Comparison of ENCODE assay signal across 17 cellular contexts in the genomic region with DNA sequence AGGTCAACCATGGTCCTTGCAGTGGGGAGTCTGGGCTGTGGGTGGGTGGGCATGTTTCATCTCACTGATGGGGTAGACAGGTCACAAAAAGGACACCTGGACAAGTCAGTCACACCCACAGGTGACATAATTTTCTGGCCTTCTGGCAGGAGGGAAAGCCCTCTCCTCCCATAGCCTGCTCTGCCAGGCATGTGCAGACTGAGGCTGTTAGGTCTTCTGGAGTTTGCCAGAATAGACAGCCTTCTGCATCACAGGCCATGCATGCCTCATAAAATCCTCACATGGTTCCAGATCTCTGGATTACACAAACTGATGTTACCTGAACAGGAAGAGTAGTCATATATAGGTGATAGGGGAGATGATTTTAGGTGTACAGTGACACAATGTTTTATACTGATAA. TPM values are rescaled to one million over a fixed set of nuclear protein-coding genes. Genes with fewer than 3 reads are reported as not detected.
DNase-seq lines count a peak whose midpoint lies in the region; ATAC-seq and TF ChIP-seq lines count a peak whose summit lies in the region.
"Had no signal": no experiment of that assay in that cellular context is flagged by ENCODE, and none has a peak within 500 bp of the region (broad histone marks: within the 10 kb centered on the region; RNA-seq: fewer than 3 reads in every experiment).

No MANE protein-coding gene starts in this region.

- no peaks in the 10 kb centered on the region for H3K79me2 ChIP-seq in trophoblast cell (ENCODE audit: control insufficient read depth, insufficient read depth, low read length, poor library complexity)

- H4K12ac ChIP-seq in trophoblast cell (ENCODE audit: low read depth, low read length), result no peak overlapping the region

- no peaks in the 10 kb centered on the region for H3K9me3 Mint-ChIP-seq in Calu3 (ENCODE audit: low read depth, unreplicated experiment)
- H3K9me3 Mint-ChIP-seq: stimulated activated memory B cell treated with anti-CD40 and anti-IgM and Interleukin-4, amounts not matched to agents 10 μg/mL and 1 μg/mL and 100 μg/mL, for 72 hours; T-helper 2 cell treated with Interferon-gamma antibody and Interleukin-4, amounts not matched to agents 5 μg/mL and 100 μg/mL, for 36 hours had no signal

- BruUV-seq in Calu3 (replicated peaks; lab: Mats Ljungman, UMichigan) (TSS peak; percentile 59), Panc1 (replicated peaks; lab: Mats Ljungman, UMichigan) (no TSS peak)

- H3K4me1 ChIP-seq in Panc1 (ENCODE audit: control insufficient read depth, insufficient read depth, low read length) (peaks cover 89% of the 10 kb centered on the region), trophoblast cell (ENCODE audit: control insufficient read depth in 1 of 2, insufficient read depth in 2 of 2, low read length in 2 of 2) (peaks cover 4 to 8% of the 10 kb centered on the region in 2 experiments), aorta (ENCODE audit: control insufficient read depth in 1 of 2, insufficient read depth in 2 of 2, low read length in 2 of 2) (peaks cover 2 to 5% of the 10 kb centered on the region in 2 donors)

- TF ChIP-seq CTCF in Calu3 (IDR thresholded peaks at IDR 0.05; ENCODE audit: unreplicated experiment) (no peak), Panc1 (IDR thresholded peaks at IDR 0.05) (no peak), fibroblast of mammary gland (conservative IDR thresholded peaks at IDR 0.05; ENCODE audit: control insufficient read depth, insufficient read depth, low read depth, low read length) (no peak)

- no peak for TF ChIP-seq POLR2A in erythroblast (IDR thresholded peaks at IDR 0.05; ENCODE audit: low read length)

- peak; percentile 33 for DNase-seq in Calu3
- DNase-seq in Panc1 (ENCODE audit: low read depth, low spot score), result no peak
- DNase-seq in fibroblast of mammary gland (ENCODE audit: low read depth), result peak; percentile 44
- peak; percentile 78 to 87 for DNase-seq in trophoblast cell
- DNase-seq in aorta, result no peak
- no peak for DNase-seq in erythroblast (lab: John Stamatoyannopoulos, UW)
- DNase-seq: activated CD8-positive, alpha-beta memory T cell treated with anti-CD3 and anti-CD28 coated beads, Interleukin-2, amount 10 ng/mL, durations not matched to agents 7 days and 5 days; activated effector memory CD4-positive, alpha-beta T cell treated with anti-CD3 and anti-CD28 coated beads, Interleukin-2, amount 50 U/mL, for 16 hours; amygdala; COR-L47; hippocampal formation; NCI-H2107; pancreas had no signal

- no peak overlapping the region for H3K4me2 ChIP-seq in trophoblast cell (ENCODE audit: low read length)

- CTCF ChIA-PET in Calu3 (lab: Charles Lee) (interaction anchor here (0.7 to 1.5 kb wide), 2 partner anchors 8 to 182 kb away, joined by 7 read pairs; no protein-coding TSS in a partner anchor), Panc1 (lab: Charles Lee) (interaction anchor here (0.6 to 0.7 kb wide), 2 partner anchors 21 to 41 kb away, joined by 4 to 8 read pairs; no protein-coding TSS in a partner anchor)

- H3K27me3 Mint-ChIP-seq in Calu3 (ENCODE audit: unreplicated experiment), result no peaks in the 10 kb centered on the region
- H3K27me3 Mint-ChIP-seq: activated CD8-positive, alpha-beta memory T cell treated with anti-CD3 and anti-CD28 coated beads, Interleukin-2, amount 10 ng/mL, durations not matched to agents 7 days and 5 days; stimulated activated memory B cell treated with anti-CD40 and anti-IgM and Interleukin-4, amounts not matched to agents 10 μg/mL and 1 μg/mL and 100 μg/mL, for 72 hours had no signal

- H3K27me3 ChIP-seq in Panc1 (ENCODE audit: control insufficient read depth, insufficient read depth, low read length) (no peaks in the 10 kb centered on the region), trophoblast cell (ENCODE audit: insufficient read depth, low read length) (no peaks in the 10 kb centered on the region), aorta (ENCODE audit: control insufficient read depth in 1 of 2, insufficient read depth in 2 of 2, low read length in 1 of 2) (no peaks in the 10 kb centered on the region)
- H3K27me3 ChIP-seq: pancreas had no signal

- no peak overlapping the region for H3K14ac ChIP-seq in trophoblast cell (ENCODE audit: low read length)

- ATAC-seq in Panc1 (no peak), aorta (ENCODE audit: low FRiP score) (no peak), HG03565 (IDR thresholded peaks at IDR 0.05; ENCODE audit: unreplicated experiment) (no peak), HG02981 (IDR thresholded peaks at IDR 0.05; ENCODE audit: unreplicated experiment) (no peak)
- ATAC-seq: activated CD8-positive, alpha-beta memory T cell treated with anti-CD3 and anti-CD28 coated beads, Interleukin-2, amount 10 ng/mL, durations not matched to agents 7 days and 5 days; stimulated activated memory B cell treated with anti-CD40 and anti-IgM and Interleukin-4, amounts not matched to agents 10 μg/mL and 1 μg/mL and 100 μg/mL, for 72 hours had no signal

- H3K4me3 ChIP-seq in Panc1 (ENCODE audit: low read depth in 2 of 2, low read length in 2 of 2) (no peak overlapping the region), fibroblast of mammary gland (ENCODE audit: control insufficient read depth, low read depth, low read length) (no peak overlapping the region), trophoblast cell (ENCODE audit: low read depth, low read length) (no peak overlapping the region), aorta (ENCODE audit: low read length in 2 of 2) (no peak overlapping the region)
- H3K4me3 ChIP-seq: pancreas had no signal

- H3K79me1 ChIP-seq in trophoblast cell (ENCODE audit: low read length), result no peaks in the 10 kb centered on the region

- H3K36me3 Mint-ChIP-seq in Calu3 (ENCODE audit: insufficient read depth, unreplicated experiment), result peaks cover 10% of the 10 kb centered on the region
- H3K36me3 Mint-ChIP-seq: stimulated activated memory B cell treated with anti-CD40 and anti-IgM and Interleukin-4, amounts not matched to agents 10 μg/mL and 1 μg/mL and 100 μg/mL, for 72 hours had no signal

- no peak overlapping the region for H2AFZ ChIP-seq in trophoblast cell (ENCODE audit: insufficient read depth, low read length, poor library complexity)

- H3K18ac ChIP-seq in trophoblast cell (ENCODE audit: low read length), result no peak overlapping the region

- H3K4ac ChIP-seq in trophoblast cell (ENCODE audit: low read depth, low read length), result no peak overlapping the region

- peak overlapping the region; percentile 19 for H3K27ac Mint-ChIP-seq in Calu3 (ENCODE audit: unreplicated experiment)
- H3K27ac Mint-ChIP-seq: activated CD8-positive, alpha-beta memory T cell treated with anti-CD3 and anti-CD28 coated beads, Interleukin-2, amount 10 ng/mL, durations not matched to agents 7 days and 5 days; stimulated activated memory B cell treated with anti-CD40 and anti-IgM and Interleukin-4, amounts not matched to agents 10 μg/mL and 1 μg/mL and 100 μg/mL, for 72 hours had no signal

- intact Hi-C loops in Calu3 (cut with micrococcal nuclease; ENCODE audit: unreplicated experiment) (no loop called here), Panc1 (cut with micrococcal nuclease; ENCODE audit: unreplicated experiment) (no loop called here), aorta (cut with DNase I) (loop anchor here in 1 of 2 donors (5.0 kb wide), 1 partner anchor 47 kb away; a partner anchor contains a TSS)

- no peaks in the 10 kb centered on the region for H3K36me3 ChIP-seq in Panc1 (ENCODE audit: control insufficient read depth, insufficient read depth, low read length)
- no peaks in the 10 kb centered on the region for H3K36me3 ChIP-seq in trophoblast cell (ENCODE audit: control insufficient read depth in 1 of 2, insufficient read depth in 2 of 2, low read length in 2 of 2)
- H3K36me3 ChIP-seq in aorta (ENCODE audit: control insufficient read depth in 1 of 2, insufficient read depth in 2 of 2, low read length in 1 of 2), result no peaks in the 10 kb centered on the region
- H3K36me3 ChIP-seq: pancreas had no signal

- POLR2A ChIA-PET in Panc1 (lab: Charles Lee), result no interaction called here

- no peak overlapping the region for H4K91ac ChIP-seq in trophoblast cell (ENCODE audit: low read depth, low read length)

- H3K9ac ChIP-seq in trophoblast cell (ENCODE audit: low read length), result no peak overlapping the region

- no peak overlapping the region for H2BK12ac ChIP-seq in trophoblast cell (ENCODE audit: low read length)

- no peak overlapping the region for H2BK120ac ChIP-seq in trophoblast cell (ENCODE audit: insufficient read depth, low read length, poor library complexity)

- H3K9me3 ChIP-seq in Panc1 (ENCODE audit: control insufficient read depth, insufficient read depth, low read depth, low read length), result no peaks in the 10 kb centered on the region
- no peaks in the 10 kb centered on the region for H3K9me3 ChIP-seq in trophoblast cell (ENCODE audit: insufficient read depth, low read depth, low read length)
- no peaks in the 10 kb centered on the region for H3K9me3 ChIP-seq in aorta (ENCODE audit: control insufficient read depth, low read length)
- H3K9me3 ChIP-seq: pancreas had no signal

- H2AK5ac ChIP-seq in trophoblast cell (ENCODE audit: low read length), result no peak overlapping the region

- H3K4me1 Mint-ChIP-seq in Calu3 (ENCODE audit: low read depth, unreplicated experiment), result peaks cover 78% of the 10 kb centered on the region

- peak overlapping the region; percentile 42 for H3K4me3 Mint-ChIP-seq in Calu3 (ENCODE audit: low read depth, unreplicated experiment)
- H3K4me3 Mint-ChIP-seq: activated CD8-positive, alpha-beta memory T cell treated with anti-CD3 and anti-CD28 coated beads, Interleukin-2, amount 10 ng/mL, durations not matched to agents 7 days and 5 days; stimulated activated memory B cell treated with anti-CD40 and anti-IgM and Interleukin-4, amounts not matched to agents 10 μg/mL and 1 μg/mL and 100 μg/mL, for 72 hours; T-helper 2 cell treated with Interferon-gamma antibody and Interleukin-4, amounts not matched to agents 5 μg/mL and 100 μg/mL, for 36 hours had no signal

- H3K27ac ChIP-seq in Panc1 (ENCODE audit: low read length) (peak overlapping the region; percentile 99), trophoblast cell (ENCODE audit: low read depth, low read length) (no peak overlapping the region), aorta (ENCODE audit: low read depth in 1 of 2, low read length in 2 of 2) (no peak overlapping the region)
- H3K27ac ChIP-seq: pancreas had no signal

- in situ Hi-C loops in Panc1 (cut with HindIII; ENCODE audit: low pct_unique_long_range_greater_than_20kb, low sequenced_read_pairs), result no loop called here

- no peak overlapping the region for H3K23ac ChIP-seq in trophoblast cell (ENCODE audit: low read length)

- H4K8ac ChIP-seq in trophoblast cell (ENCODE audit: low read depth, low read length), result no peak overlapping the region

- no peak overlapping the region for H2BK5ac ChIP-seq in trophoblast cell (ENCODE audit: low read depth, low read length, poor library complexity)

RNA-seq across cellular contexts. Expression of a gene that starts 49.1 kb away (rescaled TPM):
- 112 and 118 TPM in 2 replicates for total RNA-seq in Calu3 (2022)
- 65.5 TPM for total RNA-seq in Panc1 (2021; ENCODE audit: unreplicated experiment)
- 24.0 TPM for polyA plus RNA-seq in Panc1 (2012; ENCODE audit: insufficient read length)
- polyA plus RNA-seq in trophoblast cell (2013), result 3.3 and 3.7 TPM in 2 replicates
- 10 to 100 TPM; 51.1 to 70.7 TPM for total RNA-seq in aorta
- polyA plus RNA-seq in aorta, result 1 to 10 TPM; 4.5 to 8.2 TPM

Comparison
In these comparisons a context has a peak if more than half of its experiments do, and no peak if none do; other contexts are left out.
1. DNase-seq: peak in Calu3 (single experiment), fibroblast of mammary gland (single experiment) and trophoblast cell (2 of 2); none in Panc1 (single experiment), aorta (0 of 2) and erythroblast (0 of 2).